ENCODE assay signal across 21 cellular contexts in the genomic region with DNA sequence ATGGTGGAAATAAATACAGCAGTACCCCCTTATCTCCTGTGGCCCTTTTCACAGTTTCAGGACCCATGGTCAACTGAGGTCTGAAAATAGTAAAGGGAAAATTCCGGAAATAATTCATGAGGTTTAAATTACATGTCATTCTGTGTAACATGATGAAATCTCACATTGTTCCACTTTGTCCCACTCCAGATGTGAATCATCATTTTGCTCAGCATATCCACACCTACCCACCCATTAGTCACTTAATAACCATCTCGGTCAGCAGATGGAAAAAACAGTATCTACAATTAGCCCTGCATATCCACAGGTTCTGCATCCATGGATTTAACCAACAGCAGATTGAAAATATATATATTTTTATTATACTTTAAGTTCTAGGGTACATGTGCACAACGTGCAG.
DNase-seq lines count a peak whose midpoint lies in the region; ATAC-seq, FAIRE-seq and TF ChIP-seq lines count a peak whose summit lies in the region.
"Had no signal": no experiment of that assay in that cellular context is flagged by ENCODE, and none has a peak within 500 bp of the region (broad histone marks: within the 10 kb centered on the region; RNA-seq: fewer than 3 reads in every experiment).

No MANE protein-coding gene starts in this region.

- no peaks in the 10 kb centered on the region for H3K36me3 Mint-ChIP-seq in type B pancreatic cell
- H3K36me3 Mint-ChIP-seq: activated naive CD4-positive, alpha-beta T cell treated with anti-CD3 and anti-CD28 coated beads, Interleukin-2, amount 10 ng/mL, durations not matched to agents 7 days and 5 days; CD8-positive, alpha-beta T cell had no signal

- no peaks in the 10 kb centered on the region for H3K27me3 ChIP-seq in skeletal muscle satellite cell (ENCODE audit: control insufficient read depth, insufficient read depth, low read length)
- no peaks in the 10 kb centered on the region for H3K27me3 ChIP-seq in pancreas
- H3K27me3 ChIP-seq: body of pancreas, upper lobe of right lung had no signal

- ATAC-seq in pancreas (no peak), GM18909 (IDR thresholded peaks at IDR 0.05; ENCODE audit: poor library complexity, unreplicated experiment) (no peak)
- ATAC-seq: body of pancreas; CD8-positive, alpha-beta T cell; left ventricle myocardium superior; stimulated activated naive CD8-positive, alpha-beta T cell treated with anti-CD3 and anti-CD28 coated beads, Interleukin-15, Interleukin-2, amounts not matched to agents 100 U/mL and 50 U/mL, for 24 hours; upper lobe of right lung had no signal

- H3K9me3 Mint-ChIP-seq in type B pancreatic cell, result no peaks in the 10 kb centered on the region
- H3K9me3 Mint-ChIP-seq: activated naive CD4-positive, alpha-beta T cell treated with anti-CD3 and anti-CD28 coated beads, Interleukin-2, amount 10 ng/mL, durations not matched to agents 7 days and 5 days; T-helper 2 cell treated with Interferon-gamma antibody and Interleukin-4, amounts not matched to agents 5 μg/mL and 100 μg/mL, for 36 hours had no signal

- H3K4me1 ChIP-seq in skeletal muscle satellite cell (ENCODE audit: control insufficient read depth, insufficient read depth, low read length) (peaks cover 17% of the 10 kb centered on the region), pancreas (no peaks in the 10 kb centered on the region)
- H3K4me1 ChIP-seq: body of pancreas, upper lobe of right lung had no signal

- intact Hi-C loops in pancreas (cut with DNase I), result no loop called here

- DNase-seq in GM04504 (ENCODE audit: low read depth) (peak; percentile 63), SW480 (ENCODE audit: low spot score) (peak; percentile 27), fibroblast of peridontal ligament (ENCODE audit: extremely low read depth) (peak; percentile 83), pancreas (no peak), SHP77 (lab: John Stamatoyannopoulos, UW) (no peak), type B pancreatic cell (ENCODE audit: extremely low spot score, unreplicated experiment) (no peak)
- DNase-seq: activated naive CD4-positive, alpha-beta T cell treated with anti-CD3 and anti-CD28 coated beads, Interleukin-2, amount 10 ng/mL, durations not matched to agents 7 days and 5 days; body of pancreas; CD8-positive, alpha-beta T cell; DND-41; Karpas-422; left ventricle myocardium superior; NCI-H345; NK-92 treated with Interleukin-12 subunit alpha and Interleukin-12 subunit beta, amount 100 ng/mL, for 24 hours; posterior cingulate gyrus; SIG-M5; stimulated activated naive CD8-positive, alpha-beta T cell treated with anti-CD3 and anti-CD28 coated beads, Interleukin-15, Interleukin-2, amounts not matched to agents 100 U/mL and 50 U/mL, for 24 hours; upper lobe of right lung had no signal

- H3K4me3 Mint-ChIP-seq in type B pancreatic cell, result no peak overlapping the region
- H3K4me3 Mint-ChIP-seq: activated naive CD4-positive, alpha-beta T cell treated with anti-CD3 and anti-CD28 coated beads, Interleukin-2, amount 10 ng/mL, durations not matched to agents 7 days and 5 days; CD8-positive, alpha-beta T cell; T-helper 2 cell treated with Interferon-gamma antibody and Interleukin-4, amounts not matched to agents 5 μg/mL and 100 μg/mL, for 36 hours had no signal

- H3K4me1 Mint-ChIP-seq in type B pancreatic cell (ENCODE audit: unreplicated experiment), result peaks cover 4% of the 10 kb centered on the region
- H3K4me1 Mint-ChIP-seq: activated naive CD4-positive, alpha-beta T cell treated with anti-CD3 and anti-CD28 coated beads, Interleukin-2, amount 10 ng/mL, durations not matched to agents 7 days and 5 days had no signal

- TF ChIP-seq CTCF in pancreas (IDR thresholded peaks at IDR 0.05) (no peak), type B pancreatic cell (conservative IDR thresholded peaks at IDR 0.05) (no peak)

- WGBS in pancreas, 2 donors, result 47 to 55% methylated on average over 3 of the region's 3 CpGs

- H3K27ac ChIP-seq in pancreas, result no peak overlapping the region
- H3K27ac ChIP-seq: body of pancreas, upper lobe of right lung had no signal

- no peak overlapping the region for H3K27ac Mint-ChIP-seq in type B pancreatic cell
- H3K27ac Mint-ChIP-seq: activated naive CD4-positive, alpha-beta T cell treated with anti-CD3 and anti-CD28 coated beads, Interleukin-2, amount 10 ng/mL, durations not matched to agents 7 days and 5 days; CD8-positive, alpha-beta T cell; T-helper 2 cell treated with Interferon-gamma antibody and Interleukin-4, amounts not matched to agents 5 μg/mL and 100 μg/mL, for 36 hours had no signal

- H3K4me2 ChIP-seq in skeletal muscle satellite cell (ENCODE audit: low read length), result peak overlapping the region; percentile 29

- H3K9me3 ChIP-seq in skeletal muscle satellite cell (replicated peaks; ENCODE audit: low read length), result no peaks in the 10 kb centered on the region
- no peaks in the 10 kb centered on the region for H3K9me3 ChIP-seq in pancreas
- H3K9me3 ChIP-seq: body of pancreas, upper lobe of right lung had no signal

- FAIRE-seq in pancreas (lab: Jason Lieb, UNC), result no peak

- no peak overlapping the region for H3K9ac ChIP-seq in skeletal muscle satellite cell (ENCODE audit: low read depth, low read length)

- no peaks in the 10 kb centered on the region for H3K36me3 ChIP-seq in skeletal muscle satellite cell (ENCODE audit: insufficient read depth, low read length)
- no peaks in the 10 kb centered on the region for H3K36me3 ChIP-seq in pancreas
- H3K36me3 ChIP-seq: upper lobe of right lung had no signal

- peaks cover 5% of the 10 kb centered on the region for H3K27me3 Mint-ChIP-seq in type B pancreatic cell
- H3K27me3 Mint-ChIP-seq: activated naive CD4-positive, alpha-beta T cell treated with anti-CD3 and anti-CD28 coated beads, Interleukin-2, amount 10 ng/mL, durations not matched to agents 7 days and 5 days had no signal

- H3K4me3 ChIP-seq in skeletal muscle satellite cell (ENCODE audit: low read length), result no peak overlapping the region
- H3K4me3 ChIP-seq in pancreas, result no peak overlapping the region
- H3K4me3 ChIP-seq: body of pancreas, upper lobe of right lung had no signal

Comparison
In these comparisons a context has a peak if more than half of its experiments do, and no peak if none do; other contexts are left out.
1. DNase-seq: peak in GM04504 (single experiment), SW480 (single experiment) and fibroblast of peridontal ligament (single experiment); none in pancreas (0 of 6), SHP77 (0 of 2) and type B pancreatic cell (single experiment).